ENCODE assay signal across 4 cellular contexts in genomic region chr6:68975064-68975463, GRCh38.
A peak's percentile ranks its signal among the peaks of the same experiment; 100 is the strongest.
TF ChIP-seq lines count a peak whose summit lies in the region.

No MANE protein-coding gene starts in this region.

TF ChIP-seq in A549, 52 proteins besides CTCF, POLR2A, EP300 and RAD21 (continued from another document):
- TF ChIP-seq RNF2 (IDR thresholded peaks at IDR 0.05; ENCODE audit: borderline replicate concordance, low read depth) (no peak), NPAS2 (CRISPR knock-in tag; IDR thresholded peaks at IDR 0.05; ENCODE audit: borderline replicate concordance) (no peak), FOSB (CRISPR knock-in tag; IDR thresholded peaks at IDR 0.05) (no peak), SMC3 (IDR thresholded peaks at IDR 0.05) (peak; percentile 32; the same call in 2 of the 3 replicates), CBX2 (IDR thresholded peaks at IDR 0.05; ENCODE audit: borderline replicate concordance, low read depth) (no peak), HES2 (IDR thresholded peaks at IDR 0.05) (no peak)

TF ChIP-seq in HEK293T, 16 proteins besides CTCF, POLR2A, EP300 and RAD21:
- TF ChIP-seq PKNOX1 (IDR thresholded peaks at IDR 0.05) (no peak), SUZ12 (IDR thresholded peaks at IDR 0.05) (no peak), HDGF (IDR thresholded peaks at IDR 0.05; ENCODE audit: borderline replicate concordance) (no peak), TARDBP (IDR thresholded peaks at IDR 0.05) (no peak), SP1 (IDR thresholded peaks at IDR 0.05) (no peak)

TF ChIP-seq in WTC11, 78 proteins besides CTCF, POLR2A, EP300 and RAD21:
- TF ChIP-seq ZNF532 (CRISPR knock-in tag; IDR thresholded peaks at IDR 0.05; ENCODE audit: borderline replicate concordance) (no peak), ZNF423 (CRISPR knock-in tag; IDR thresholded peaks at IDR 0.05) (no peak), HMGA2 (CRISPR knock-in tag; IDR thresholded peaks at IDR 0.05) (no peak), CREB1 (CRISPR knock-in tag; IDR thresholded peaks at IDR 0.05) (no peak), GABPB1 (CRISPR knock-in tag; IDR thresholded peaks at IDR 0.05) (no peak), ZNF671 (CRISPR knock-in tag; IDR thresholded peaks at IDR 0.05) (no peak), ATF6 (CRISPR knock-in tag; IDR thresholded peaks at IDR 0.05) (no peak), E2F1 (CRISPR knock-in tag; IDR thresholded peaks at IDR 0.05) (no peak), FOXP1 (CRISPR knock-in tag; IDR thresholded peaks at IDR 0.05; ENCODE audit: borderline replicate concordance) (no peak)
- TF ChIP-seq, protein P1, sequence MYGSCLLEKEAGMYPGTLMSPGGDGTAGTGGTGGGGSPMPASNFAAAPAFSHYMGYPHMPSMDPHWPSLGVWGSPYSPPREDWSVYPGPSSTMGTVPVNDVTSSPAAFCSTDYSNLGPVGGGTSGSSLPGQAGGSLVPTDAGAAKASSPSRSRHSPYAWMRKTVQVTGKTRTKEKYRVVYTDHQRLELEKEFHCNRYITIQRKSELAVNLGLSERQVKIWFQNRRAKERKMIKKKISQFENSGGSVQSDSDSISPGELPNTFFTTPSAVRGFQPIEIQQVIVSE (CRISPR knock-in tag; IDR thresholded peaks at IDR 0.05; ENCODE audit: borderline replicate concordance), result no peak
- TF ChIP-seq, protein P2, sequence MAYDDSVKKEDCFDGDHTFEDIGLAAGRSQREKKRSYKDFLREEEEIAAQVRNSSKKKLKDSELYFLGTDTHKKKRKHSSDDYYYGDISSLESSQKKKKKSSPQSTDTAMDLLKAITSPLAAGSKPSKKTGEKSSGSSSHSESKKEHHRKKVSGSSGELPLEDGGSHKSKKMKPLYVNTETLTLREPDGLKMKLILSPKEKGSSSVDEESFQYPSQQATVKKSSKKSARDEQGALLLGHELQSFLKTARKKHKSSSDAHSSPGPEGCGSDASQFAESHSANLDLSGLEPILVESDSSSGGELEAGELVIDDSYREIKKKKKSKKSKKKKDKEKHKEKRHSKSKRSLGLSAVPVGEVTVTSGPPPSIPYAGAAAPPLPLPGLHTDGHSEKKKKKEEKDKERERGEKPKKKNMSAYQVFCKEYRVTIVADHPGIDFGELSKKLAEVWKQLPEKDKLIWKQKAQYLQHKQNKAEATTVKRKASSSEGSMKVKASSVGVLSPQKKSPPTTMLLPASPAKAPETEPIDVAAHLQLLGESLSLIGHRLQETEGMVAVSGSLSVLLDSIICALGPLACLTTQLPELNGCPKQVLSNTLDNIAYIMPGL (CRISPR knock-in tag; IDR thresholded peaks at IDR 0.05), result no peak

TF ChIP-seq in HepG2, 621 proteins besides CTCF, POLR2A, EP300 and RAD21 (continued from another document):
- TF ChIP-seq, protein P3, sequence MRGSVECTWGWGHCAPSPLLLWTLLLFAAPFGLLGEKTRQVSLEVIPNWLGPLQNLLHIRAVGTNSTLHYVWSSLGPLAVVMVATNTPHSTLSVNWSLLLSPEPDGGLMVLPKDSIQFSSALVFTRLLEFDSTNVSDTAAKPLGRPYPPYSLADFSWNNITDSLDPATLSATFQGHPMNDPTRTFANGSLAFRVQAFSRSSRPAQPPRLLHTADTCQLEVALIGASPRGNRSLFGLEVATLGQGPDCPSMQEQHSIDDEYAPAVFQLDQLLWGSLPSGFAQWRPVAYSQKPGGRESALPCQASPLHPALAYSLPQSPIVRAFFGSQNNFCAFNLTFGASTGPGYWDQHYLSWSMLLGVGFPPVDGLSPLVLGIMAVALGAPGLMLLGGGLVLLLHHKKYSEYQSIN (CRISPR knock-in tag; IDR thresholded peaks at IDR 0.05; ENCODE audit: borderline replicate concordance), result no peak
- TF ChIP-seq KLF11 (CRISPR knock-in tag; IDR thresholded peaks at IDR 0.05), result no peak
- no peak for TF ChIP-seq CBX5 (CRISPR knock-in tag; IDR thresholded peaks at IDR 0.05; ENCODE audit: borderline replicate concordance)
- TF ChIP-seq ZBTB34 (CRISPR knock-in tag; IDR thresholded peaks at IDR 0.05), result no peak
- TF ChIP-seq ZBTB8A (CRISPR knock-in tag; IDR thresholded peaks at IDR 0.05; ENCODE audit: borderline replicate concordance, low read depth), result no peak
- TF ChIP-seq, protein P4, sequence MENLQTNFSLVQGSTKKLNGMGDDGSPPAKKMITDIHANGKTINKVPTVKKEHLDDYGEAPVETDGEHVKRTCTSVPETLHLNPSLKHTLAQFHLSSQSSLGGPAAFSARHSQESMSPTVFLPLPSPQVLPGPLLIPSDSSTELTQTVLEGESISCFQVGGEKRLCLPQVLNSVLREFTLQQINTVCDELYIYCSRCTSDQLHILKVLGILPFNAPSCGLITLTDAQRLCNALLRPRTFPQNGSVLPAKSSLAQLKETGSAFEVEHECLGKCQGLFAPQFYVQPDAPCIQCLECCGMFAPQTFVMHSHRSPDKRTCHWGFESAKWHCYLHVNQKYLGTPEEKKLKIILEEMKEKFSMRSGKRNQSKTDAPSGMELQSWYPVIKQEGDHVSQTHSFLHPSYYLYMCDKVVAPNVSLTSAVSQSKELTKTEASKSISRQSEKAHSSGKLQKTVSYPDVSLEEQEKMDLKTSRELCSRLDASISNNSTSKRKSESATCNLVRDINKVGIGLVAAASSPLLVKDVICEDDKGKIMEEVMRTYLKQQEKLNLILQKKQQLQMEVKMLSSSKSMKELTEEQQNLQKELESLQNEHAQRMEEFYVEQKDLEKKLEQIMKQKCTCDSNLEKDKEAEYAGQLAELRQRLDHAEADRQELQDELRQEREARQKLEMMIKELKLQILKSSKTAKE (CRISPR knock-in tag; IDR thresholded peaks at IDR 0.05; ENCODE audit: borderline replicate concordance), result no peak
- TF ChIP-seq TEF (CRISPR knock-in tag; IDR thresholded peaks at IDR 0.05), result no peak
- no peak for TF ChIP-seq PLRG1 (conservative IDR thresholded peaks at IDR 0.05)
- TF ChIP-seq, protein P5, sequence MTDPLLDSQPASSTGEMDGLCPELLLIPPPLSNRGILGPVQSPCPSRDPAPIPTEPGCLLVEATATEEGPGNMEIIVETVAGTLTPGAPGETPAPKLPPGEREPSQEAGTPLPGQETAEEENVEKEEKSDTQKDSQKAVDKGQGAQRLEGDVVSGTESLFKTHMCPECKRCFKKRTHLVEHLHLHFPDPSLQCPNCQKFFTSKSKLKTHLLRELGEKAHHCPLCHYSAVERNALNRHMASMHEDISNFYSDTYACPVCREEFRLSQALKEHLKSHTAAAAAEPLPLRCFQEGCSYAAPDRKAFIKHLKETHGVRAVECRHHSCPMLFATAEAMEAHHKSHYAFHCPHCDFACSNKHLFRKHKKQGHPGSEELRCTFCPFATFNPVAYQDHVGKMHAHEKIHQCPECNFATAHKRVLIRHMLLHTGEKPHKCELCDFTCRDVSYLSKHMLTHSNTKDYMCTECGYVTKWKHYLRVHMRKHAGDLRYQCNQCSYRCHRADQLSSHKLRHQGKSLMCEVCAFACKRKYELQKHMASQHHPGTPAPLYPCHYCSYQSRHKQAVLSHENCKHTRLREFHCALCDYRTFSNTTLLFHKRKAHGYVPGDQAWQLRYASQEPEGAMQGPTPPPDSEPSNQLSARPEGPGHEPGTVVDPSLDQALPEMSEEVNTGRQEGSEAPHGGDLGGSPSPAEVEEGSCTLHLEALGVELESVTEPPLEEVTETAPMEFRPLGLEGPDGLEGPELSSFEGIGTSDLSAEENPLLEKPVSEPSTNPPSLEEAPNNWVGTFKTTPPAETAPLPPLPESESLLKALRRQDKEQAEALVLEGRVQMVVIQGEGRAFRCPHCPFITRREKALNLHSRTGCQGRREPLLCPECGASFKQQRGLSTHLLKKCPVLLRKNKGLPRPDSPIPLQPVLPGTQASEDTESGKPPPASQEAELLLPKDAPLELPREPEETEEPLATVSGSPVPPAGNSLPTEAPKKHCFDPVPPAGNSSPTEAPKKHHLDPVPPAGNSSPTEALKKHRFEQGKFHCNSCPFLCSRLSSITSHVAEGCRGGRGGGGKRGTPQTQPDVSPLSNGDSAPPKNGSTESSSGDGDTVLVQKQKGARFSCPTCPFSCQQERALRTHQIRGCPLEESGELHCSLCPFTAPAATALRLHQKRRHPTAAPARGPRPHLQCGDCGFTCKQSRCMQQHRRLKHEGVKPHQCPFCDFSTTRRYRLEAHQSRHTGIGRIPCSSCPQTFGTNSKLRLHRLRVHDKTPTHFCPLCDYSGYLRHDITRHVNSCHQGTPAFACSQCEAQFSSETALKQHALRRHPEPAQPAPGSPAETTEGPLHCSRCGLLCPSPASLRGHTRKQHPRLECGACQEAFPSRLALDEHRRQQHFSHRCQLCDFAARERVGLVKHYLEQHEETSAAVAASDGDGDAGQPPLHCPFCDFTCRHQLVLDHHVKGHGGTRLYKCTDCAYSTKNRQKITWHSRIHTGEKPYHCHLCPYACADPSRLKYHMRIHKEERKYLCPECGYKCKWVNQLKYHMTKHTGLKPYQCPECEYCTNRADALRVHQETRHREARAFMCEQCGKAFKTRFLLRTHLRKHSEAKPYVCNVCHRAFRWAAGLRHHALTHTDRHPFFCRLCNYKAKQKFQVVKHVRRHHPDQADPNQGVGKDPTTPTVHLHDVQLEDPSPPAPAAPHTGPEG (CRISPR knock-in tag; IDR thresholded peaks at IDR 0.05), result no peak
- TF ChIP-seq RXRA (CRISPR knock-in tag; IDR thresholded peaks at IDR 0.05), result no peak
- no peak for TF ChIP-seq ZNF614 (CRISPR knock-in tag; IDR thresholded peaks at IDR 0.05; ENCODE audit: borderline replicate concordance)
- TF ChIP-seq HNRNPL (IDR thresholded peaks at IDR 0.05; ENCODE audit: low read depth, low read length), result no peak
- no peak for TF ChIP-seq E2F1 (CRISPR knock-in tag; IDR thresholded peaks at IDR 0.05)
- no peak for TF ChIP-seq DPF2 (CRISPR knock-in tag; IDR thresholded peaks at IDR 0.05; ENCODE audit: borderline replicate concordance, low read depth)
